19 cellular contexts compared by ENCODE assay signal in genomic region chr19:5778402-5778801, GRCh38. TPM values are rescaled to one million over a fixed set of nuclear protein-coding genes. Genes with fewer than 3 reads are reported as not detected.
DNase-seq lines count a peak whose midpoint lies in the region; ATAC-seq and TF ChIP-seq lines count a peak whose summit lies in the region.
"Had no signal": no experiment of that assay in that cellular context is flagged by ENCODE, and none has a peak within 500 bp of the region (broad histone marks: within the 10 kb centered on the region; RNA-seq: fewer than 3 reads in every experiment).

No MANE protein-coding gene starts in this region.

- peaks cover 3% of the 10 kb centered on the region for H3K4me1 ChIP-seq in osteoblast (ENCODE audit: insufficient read depth, low read length)
- H3K4me1 ChIP-seq: BE2C had no signal

- H3K4me3 Mint-ChIP-seq in neural crest cell, result peak overlapping the region; percentile 31
- H3K4me3 Mint-ChIP-seq: CD14-positive monocyte; CD4-positive, alpha-beta memory T cell; CD4-positive, CD25-positive, alpha-beta regulatory T cell; CD8-positive, alpha-beta memory T cell had no signal

- no peak overlapping the region for H3K27ac Mint-ChIP-seq in neural crest cell (ENCODE audit: unreplicated experiment)
- H3K27ac Mint-ChIP-seq: CD14-positive monocyte; CD4-positive, CD25-positive, alpha-beta regulatory T cell; CD8-positive, alpha-beta memory T cell had no signal

- ATAC-seq in left ventricle myocardium superior, result no peak
- no peak for ATAC-seq in GM21825 (IDR thresholded peaks at IDR 0.05; ENCODE audit: unreplicated experiment)

- no peaks in the 10 kb centered on the region for H3K9me3 ChIP-seq in osteoblast (ENCODE audit: low read depth, low read length)
- H3K9me3 ChIP-seq: BE2C, BLaER1 had no signal

- H3K36me3 Mint-ChIP-seq in neural crest cell (ENCODE audit: low read depth), result no peaks in the 10 kb centered on the region
- H3K36me3 Mint-ChIP-seq: CD14-positive monocyte; CD4-positive, alpha-beta memory T cell; CD4-positive, CD25-positive, alpha-beta regulatory T cell; CD8-positive, alpha-beta memory T cell had no signal

- DNase-seq in H7, result peak; percentile 14
- DNase-seq in neural crest cell (ENCODE audit: low read depth, low spot score), result no peak
- peak; percentile 19 for DNase-seq in osteoblast (ENCODE audit: insufficient read length, low spot score, missing footprints)
- DNase-seq in left ventricle myocardium superior, result no peak
- DNase-seq in DMS 273 treated with DMSO at 0.1 percent for 48 hours (lab: John Stamatoyannopoulos, UW), result no peak
- DNase-seq: 8988T; ACHN; BE2C; C1 segment of cervical spinal cord; CD4-positive, alpha-beta memory T cell; CD4-positive, CD25-positive, alpha-beta regulatory T cell; CD8-positive, alpha-beta memory T cell; COR-L47; DMS79 treated with DMSO at 0.1 percent for 48 hours; GF-D8 had no signal

- H3K36me3 ChIP-seq in H7 (replicated peaks; ENCODE audit: control insufficient read depth, insufficient read depth, low read length) (no peaks in the 10 kb centered on the region), osteoblast (ENCODE audit: insufficient read depth, low read length) (no peaks in the 10 kb centered on the region)

- H3K27me3 ChIP-seq in H7 (ENCODE audit: control insufficient read depth, insufficient read depth, low read length), result no peaks in the 10 kb centered on the region
- no peaks in the 10 kb centered on the region for H3K27me3 ChIP-seq in osteoblast (ENCODE audit: insufficient read depth, low read length)
- H3K27me3 ChIP-seq: BE2C, BLaER1 had no signal

- TF ChIP-seq CTCF in neural crest cell (conservative IDR thresholded peaks at IDR 0.05) (no peak), osteoblast (IDR thresholded peaks at IDR 0.05; ENCODE audit: extremely low read depth, low read depth, low read length) (no peak)

- no peak overlapping the region for H3K27ac ChIP-seq in osteoblast (ENCODE audit: low read depth, low read length)
- H3K27ac ChIP-seq: BLaER1 had no signal

- H4K20me1 ChIP-seq in osteoblast (ENCODE audit: insufficient read depth, low read length), result no peaks in the 10 kb centered on the region
- H4K20me1 ChIP-seq: BLaER1 had no signal

- no peak overlapping the region for H3K4me3 ChIP-seq in H7 (ENCODE audit: insufficient read depth, low read depth, low read length)
- no peak overlapping the region for H3K4me3 ChIP-seq in osteoblast (ENCODE audit: insufficient read depth, low read length)
- H3K4me3 ChIP-seq: BLaER1 had no signal

- H3K9me3 Mint-ChIP-seq in neural crest cell, result no peaks in the 10 kb centered on the region
- H3K9me3 Mint-ChIP-seq: CD4-positive, alpha-beta memory T cell; CD4-positive, CD25-positive, alpha-beta regulatory T cell; CD8-positive, alpha-beta memory T cell had no signal

- H2AFZ ChIP-seq in osteoblast (ENCODE audit: low read length), result no peak overlapping the region

- no peaks in the 10 kb centered on the region for H3K79me2 ChIP-seq in osteoblast (ENCODE audit: insufficient read depth, low read length)

- no peak overlapping the region for H3K4me2 ChIP-seq in osteoblast (ENCODE audit: insufficient read depth, low read length)
- H3K4me2 ChIP-seq: BLaER1 had no signal

- intact Hi-C loops in left ventricle myocardium superior (cut with micrococcal nuclease), result no loop called here

- no peaks in the 10 kb centered on the region for H3K4me1 Mint-ChIP-seq in neural crest cell
- H3K4me1 Mint-ChIP-seq: CD14-positive monocyte; CD4-positive, alpha-beta memory T cell; CD4-positive, CD25-positive, alpha-beta regulatory T cell; CD8-positive, alpha-beta memory T cell had no signal

- H3K27me3 Mint-ChIP-seq in neural crest cell (ENCODE audit: low read depth), result no peaks in the 10 kb centered on the region
- H3K27me3 Mint-ChIP-seq: CD4-positive, alpha-beta memory T cell had no signal

RNA-seq across cellular contexts. Expression of gene PRR22, which starts 6.1 kb away (rescaled TPM):
- 1.5 and 2.2 TPM in 2 replicates for total RNA-seq in H7 (2014; rRNA removed; shearing (Covaris generic))
- total RNA-seq in neural crest cell (6.7 and 6.8 TPM in 2 replicates), osteoblast (0.29 and 0.36 TPM in 2 replicates), left ventricle myocardium superior (0.84 TPM)

RNA-seq across cellular contexts. Expression of gene DUS3L, which starts 12.6 kb away (rescaled TPM):
- 50.8 and 52.4 TPM in 2 replicates for total RNA-seq in H7 (2014; rRNA removed; shearing (Covaris generic))
- total RNA-seq in neural crest cell (65.1 and 67.2 TPM in 2 replicates), osteoblast (21.2 and 30.0 TPM in 2 replicates), left ventricle myocardium superior (14.3 TPM)

RNA-seq across cellular contexts. Expression of gene NRTN, which starts 26.5 kb away (rescaled TPM):
- total RNA-seq in H7 (2014; rRNA removed; shearing (Covaris generic)), result 8.5 and 8.7 TPM in 2 replicates
- total RNA-seq in neural crest cell, result 4.4 and 4.8 TPM in 2 replicates
- not detected in 2 replicates for total RNA-seq in osteoblast
- 26.3 TPM for total RNA-seq in left ventricle myocardium superior
- total RNA-seq: CD4-positive, CD25-positive, alpha-beta regulatory T cell had no signal

RNA-seq across cellular contexts. Expression of gene CATSPERD, which starts 58.0 kb away (rescaled TPM):
- total RNA-seq in H7 (2014; rRNA removed; shearing (Covaris generic)), result 0.03 TPM in 1 of 2 replicates, not detected in the other
- total RNA-seq in neural crest cell, result not detected in 2 replicates
- under 0.01 TPM in 2 replicates for total RNA-seq in osteoblast
- total RNA-seq in left ventricle myocardium superior, result not detected
- total RNA-seq: A673; CD4-positive, alpha-beta memory T cell; CD4-positive, CD25-positive, alpha-beta regulatory T cell; CD8-positive, alpha-beta memory T cell had no signal

RNA-seq across cellular contexts. Expression of gene LONP1, which starts 58.5 kb away (rescaled TPM):
- 119 and 126 TPM in 2 replicates for total RNA-seq in H7 (2014; rRNA removed; shearing (Covaris generic))
- total RNA-seq in neural crest cell, result 89.9 and 93.2 TPM in 2 replicates
- total RNA-seq in osteoblast, result 130 and 163 TPM in 2 replicates
- total RNA-seq in left ventricle myocardium superior, result 90.7 TPM

Comparison
In these comparisons a context has a peak if more than half of its experiments do, and no peak if none do; other contexts are left out.
1. DNase-seq: peak in H7 (single experiment) and osteoblast (single experiment); none in neural crest cell (single experiment), left ventricle myocardium superior (single experiment) and DMS 273 treated with DMSO at 0.1 percent for 48 hours (single experiment).